Comparison of ENCODE assay signal across 8 cellular contexts in genomic region chr17:37489197-37490001, GRCh38.
DNase-seq lines count a peak whose midpoint lies in the region; ATAC-seq lines count a peak whose summit lies in the region.

DUSP14 (plus strand) TSS chr17:37489891; CDS start chr17:37512273, 22,382 bp downstream.

- H3K4me1 ChIP-seq in ACC112 (ENCODE audit: control insufficient read depth, insufficient read depth, low read length, unreplicated experiment): peaks cover 34% of the 10 kb centered on the region

- peak; percentile 81 for DNase-seq in NCI-H2227 treated with DMSO at 0.1 percent for 48 hours (lab: John Stamatoyannopoulos, UW)
- peak; percentile 77 to 78 for DNase-seq in activated CD4-positive, alpha-beta T cell treated with anti-CD3 and anti-CD28 coated beads for 4 hours
- peak; percentile 49 to 75 (median 62) for DNase-seq in stimulated activated CD4-positive, alpha-beta T cell treated with anti-CD3 and anti-CD28 coated beads, Interleukin-1b, Interleukin-23, amount 100 ng/mL, for 24 hours (ENCODE audit: low read depth in 4 of 4, low spot score in 1 of 4)

- H2AFZ ChIP-seq in ACC112 (ENCODE audit: low read length, unreplicated experiment): peak within 1 kb of the TSS; percentile 74

- peak; percentile 35 for ATAC-seq in GM18519 (IDR thresholded peaks at IDR 0.05; ENCODE audit: low FRiP score, unreplicated experiment)
- ATAC-seq in HG03066 (IDR thresholded peaks at IDR 0.05; ENCODE audit: low read depth, unreplicated experiment): peak; percentile 65

- H3K36me3 ChIP-seq in ACC112 (ENCODE audit: insufficient read depth, low read length): no peaks in the 10 kb centered on the region

- H3K27me3 ChIP-seq in ACC112 (ENCODE audit: insufficient read depth, low read length): no peaks in the 10 kb centered on the region
- no peaks in the 10 kb centered on the region for H3K27me3 ChIP-seq in layer of hippocampus (ENCODE audit: control insufficient read depth, insufficient read depth, low read length)

- H3K27ac ChIP-seq in ACC112 (ENCODE audit: low read depth, low read length) (peak within 1 kb of the TSS; percentile 99), cingulate gyrus (ENCODE audit: low read depth, low read length) (peak within 1 kb of the TSS; percentile 77), layer of hippocampus (ENCODE audit: low read depth, low read length) (peak within 1 kb of the TSS; percentile 71)

- peaks cover 44% of the 10 kb centered on the region for H3K79me2 ChIP-seq in ACC112 (ENCODE audit: control insufficient read depth, insufficient read depth, low read length, unreplicated experiment)

- peak within 1 kb of the TSS; percentile 94 for H3K4me3 ChIP-seq in ACC112 (ENCODE audit: low read depth, low read length)

Comparison
In these comparisons a context has a peak if more than half of its experiments do, and no peak if none do; other contexts are left out.
1. Peak in every context shown above with its lines: DNase-seq, ATAC-seq, H3K4me3 ChIP-seq and H3K27ac ChIP-seq.